8 cellular contexts compared by ENCODE assay signal in genomic region chrX:52934704-52935468, GRCh38. TPM values are rescaled to one million over a fixed set of nuclear protein-coding genes. Genes with fewer than 3 reads are reported as not detected.
DNase-seq lines count a peak whose midpoint lies in the region; ATAC-seq and TF ChIP-seq lines count a peak whose summit lies in the region.

No MANE protein-coding gene starts in this region.

- H3K4me3 ChIP-seq in GM12864 (ENCODE audit: low read depth, low read length), result peak overlapping the region; percentile 85
- peak overlapping the region; percentile 84 for H3K4me3 ChIP-seq in SK-N-MC
- peak overlapping the region; percentile 69 for H3K4me3 ChIP-seq in thymus (ENCODE audit: low read length)

- no peaks in the 10 kb centered on the region for H3K9me3 Mint-ChIP-seq in activated naive CD4-positive, alpha-beta T cell treated with anti-CD3 and anti-CD28 coated beads, Interleukin-2, amount 50 U/mL, for 24 hours
- no peaks in the 10 kb centered on the region for H3K9me3 Mint-ChIP-seq in osteocyte (ENCODE audit: unreplicated experiment)

- H3K36me3 ChIP-seq in SK-N-MC (ENCODE audit: insufficient read depth, low read length), result no peaks in the 10 kb centered on the region
- H3K36me3 ChIP-seq in thymus (ENCODE audit: control insufficient read depth, insufficient read depth), result no peaks in the 10 kb centered on the region

- no peaks in the 10 kb centered on the region for H3K27me3 ChIP-seq in thymus (ENCODE audit: control insufficient read depth, insufficient read depth)

- H3K27me3 Mint-ChIP-seq in activated naive CD4-positive, alpha-beta T cell treated with anti-CD3 and anti-CD28 coated beads, Interleukin-2, amount 50 U/mL, for 24 hours, result no peaks in the 10 kb centered on the region
- H3K27me3 Mint-ChIP-seq in osteocyte (ENCODE audit: unreplicated experiment), result no peaks in the 10 kb centered on the region

- H3K27ac ChIP-seq in SK-N-MC (peak overlapping the region; percentile 98), thymus (ENCODE audit: low read depth) (peak overlapping the region; percentile 99)

- peak overlapping the region; percentile 97 for H3K27ac Mint-ChIP-seq in activated naive CD4-positive, alpha-beta T cell treated with anti-CD3 and anti-CD28 coated beads, Interleukin-2, amount 50 U/mL, for 24 hours
- H3K27ac Mint-ChIP-seq in osteocyte (ENCODE audit: unreplicated experiment), result peak overlapping the region; percentile 99

- H3K4me1 ChIP-seq in thymus (ENCODE audit: control insufficient read depth, insufficient read depth, low read length), result no peaks in the 10 kb centered on the region

- H3K4me3 Mint-ChIP-seq in activated naive CD4-positive, alpha-beta T cell treated with anti-CD3 and anti-CD28 coated beads, Interleukin-2, amount 50 U/mL, for 24 hours, result peak overlapping the region; percentile 90
- peak overlapping the region; percentile 83 for H3K4me3 Mint-ChIP-seq in osteocyte (ENCODE audit: unreplicated experiment)

- WGBS in thymus, result under 1% methylated on average over 60 of the region's 61 CpGs

- TF ChIP-seq CTCF in GM12864 (IDR thresholded peaks at IDR 0.05; ENCODE audit: low read depth, low read length, missing control alignments) (peak; percentile 65), osteocyte (IDR thresholded peaks at IDR 0.05) (peak; percentile 81)

- no peaks in the 10 kb centered on the region for H3K9me3 ChIP-seq in SK-N-MC (ENCODE audit: low read depth, low read length)
- no peaks in the 10 kb centered on the region for H3K9me3 ChIP-seq in thymus (ENCODE audit: control insufficient read depth)

- peak overlapping the region; percentile 89 for H3K9ac ChIP-seq in SK-N-MC (ENCODE audit: insufficient read length)

- DNase-seq in GM12864 (ENCODE audit: low read depth) (peak; percentile 81), NCI-H1048 (lab: John Stamatoyannopoulos, UW) (peak; percentile 89), SK-N-MC (ENCODE audit: low read depth, low spot score) (peak; percentile 88), glomerular endothelial cell (ENCODE audit: extremely low read depth, low read depth, low spot score) (peak; percentile 84), osteocyte (ENCODE audit: extremely low spot score, unreplicated experiment) (peak; percentile 94)

- peak; percentile 93 for ATAC-seq in HG02610 (IDR thresholded peaks at IDR 0.05; ENCODE audit: unreplicated experiment)

- no peaks in the 10 kb centered on the region for H3K36me3 Mint-ChIP-seq in activated naive CD4-positive, alpha-beta T cell treated with anti-CD3 and anti-CD28 coated beads, Interleukin-2, amount 50 U/mL, for 24 hours
- H3K36me3 Mint-ChIP-seq in osteocyte (ENCODE audit: unreplicated experiment), result no peaks in the 10 kb centered on the region

- H3K4me1 Mint-ChIP-seq in activated naive CD4-positive, alpha-beta T cell treated with anti-CD3 and anti-CD28 coated beads, Interleukin-2, amount 50 U/mL, for 24 hours, result peaks cover 4% of the 10 kb centered on the region
- peaks cover 12% of the 10 kb centered on the region for H3K4me1 Mint-ChIP-seq in osteocyte (ENCODE audit: unreplicated experiment)

RNA-seq across cellular contexts. Expression of gene FAM156A, which starts 23.4 kb away (rescaled TPM):
- total RNA-seq in glomerular endothelial cell, result 7.2 and 19.9 TPM in 2 replicates
- total RNA-seq in osteocyte, result 23.9 and 27.4 TPM in 2 replicates
- polyA plus RNA-seq in thymus, result 14.8 TPM

RNA-seq across cellular contexts. Expression of gene FAM156B, which starts 37.8 kb away (rescaled TPM):
- 8.7 and 16.8 TPM in 2 replicates for total RNA-seq in glomerular endothelial cell
- total RNA-seq in osteocyte, result 20.7 and 24.6 TPM in 2 replicates
- 70.5 TPM for polyA plus RNA-seq in thymus

Comparison
In these comparisons a context has a peak if more than half of its experiments do, and no peak if none do; other contexts are left out.
1. Peak in every context shown above with its lines: DNase-seq, ATAC-seq, H3K4me3 ChIP-seq and H3K27ac ChIP-seq.